In genomic region chr3:71578045-71578730, GRCh38 we compare ENCODE assay signal across 10 cellular contexts. TPM values are rescaled to one million over a fixed set of nuclear protein-coding genes. Genes with fewer than 3 reads are reported as not detected.
DNase-seq lines count a peak whose midpoint lies in the region; ATAC-seq, FAIRE-seq and TF ChIP-seq lines count a peak whose summit lies in the region.
"Had no signal": no experiment of that assay in that cellular context is flagged by ENCODE, and none has a peak within 500 bp of the region (broad histone marks: within the 10 kb centered on the region; RNA-seq: fewer than 3 reads in every experiment).

No MANE protein-coding gene starts in this region.

- no peak for TF ChIP-seq CTCF in left ventricle myocardium inferior (IDR thresholded peaks at IDR 0.05; ENCODE audit: borderline replicate concordance)
- TF ChIP-seq CTCF in heart right ventricle (IDR thresholded peaks at IDR 0.05): no peak
- no peak for TF ChIP-seq CTCF in upper lobe of left lung (IDR thresholded peaks at IDR 0.05)
- TF ChIP-seq CTCF in tibial artery (IDR thresholded peaks at IDR 0.05): no peak

- peaks cover 4% of the 10 kb centered on the region for H3K27me3 Mint-ChIP-seq in activated naive CD8-positive, alpha-beta T cell treated with anti-CD3 and anti-CD28 coated beads for 36 hours

- no peak for FAIRE-seq in frontal cortex (lab: Jason Lieb, UNC)

- H3K36me3 ChIP-seq in left ventricle myocardium inferior (no peaks in the 10 kb centered on the region), heart right ventricle (peaks cover 0 to 10% (median 0%) of the 10 kb centered on the region in 9 donors), upper lobe of left lung (peaks cover 0 to 4% (median 0%) of the 10 kb centered on the region in 4 donors), tibial artery (no peaks in the 10 kb centered on the region)
- H3K36me3 ChIP-seq: BLaER1 had no signal

- H3K27me3 ChIP-seq in left ventricle myocardium inferior (ENCODE audit: low read depth) (no peaks in the 10 kb centered on the region), heart right ventricle (no peaks in the 10 kb centered on the region), upper lobe of left lung (no peaks in the 10 kb centered on the region), tibial artery (no peaks in the 10 kb centered on the region)

- H3K9me3 ChIP-seq in left ventricle myocardium inferior (replicated peaks): no peaks in the 10 kb centered on the region
- H3K9me3 ChIP-seq in heart right ventricle: no peaks in the 10 kb centered on the region
- no peaks in the 10 kb centered on the region for H3K9me3 ChIP-seq in upper lobe of left lung
- H3K9me3 ChIP-seq in tibial artery: no peaks in the 10 kb centered on the region
- H3K9me3 ChIP-seq: BLaER1 had no signal

- H3K36me3 Mint-ChIP-seq in activated naive CD8-positive, alpha-beta T cell treated with anti-CD3 and anti-CD28 coated beads for 36 hours: peaks cover 42% of the 10 kb centered on the region

- no peak for TF ChIP-seq EP300 in upper lobe of left lung (IDR thresholded peaks at IDR 0.05)

- H3K9me3 Mint-ChIP-seq in activated naive CD8-positive, alpha-beta T cell treated with anti-CD3 and anti-CD28 coated beads for 36 hours: no peaks in the 10 kb centered on the region

- peaks cover 38% of the 10 kb centered on the region for H3K4me1 Mint-ChIP-seq in activated naive CD8-positive, alpha-beta T cell treated with anti-CD3 and anti-CD28 coated beads for 36 hours

- intact Hi-C loops in left ventricle myocardium inferior (cut with micrococcal nuclease) (no loop called here), heart right ventricle (cut with DNase I) (no loop called here), tibial artery (cut with DNase I; ENCODE audit: low total_unique reads) (no loop called here)

- ATAC-seq in heart right ventricle (no peak), upper lobe of left lung (ENCODE audit: low FRiP score in 2 of 2) (no peak), GM18868 (IDR thresholded peaks at IDR 0.05; ENCODE audit: unreplicated experiment) (no peak)

- no peak for TF ChIP-seq POLR2A in upper lobe of left lung (IDR thresholded peaks at IDR 0.05)

- H3K4me3 ChIP-seq in left ventricle myocardium inferior: peak overlapping the region; percentile 88
- peak overlapping the region in 3 of 10 donors; percentile 0 to 80 (median 65) for H3K4me3 ChIP-seq in heart right ventricle
- peak overlapping the region in 1 of 4 donors; percentile 86 for H3K4me3 ChIP-seq in upper lobe of left lung
- no peak overlapping the region for H3K4me3 ChIP-seq in tibial artery
- H3K4me3 ChIP-seq: BLaER1 had no signal

- H3K4me1 ChIP-seq in left ventricle myocardium inferior (peaks cover 70% of the 10 kb centered on the region), heart right ventricle (peaks cover 0 to 56% (median 31%) of the 10 kb centered on the region in 9 donors), upper lobe of left lung (peaks cover 26 to 37% (median 30%) of the 10 kb centered on the region in 4 donors), tibial artery (peaks cover 0 to 34% (median 14%) of the 10 kb centered on the region in 4 donors)

- no peak for DNase-seq in left ventricle myocardium inferior
- no peak for DNase-seq in heart right ventricle
- DNase-seq in activated naive CD8-positive, alpha-beta T cell treated with anti-CD3 and anti-CD28 coated beads for 36 hours: no peak
- DNase-seq in left kidney (ENCODE audit: low read depth, low spot score): peak; percentile 72
- DNase-seq in upper lobe of left lung: no peak
- no peak for DNase-seq in tibial artery
- DNase-seq in frontal cortex (ENCODE audit: low spot score in 2 of 2): no peak
- DNase-seq: effector memory CD4-positive, alpha-beta T cell had no signal

- no peak overlapping the region for H3K27ac Mint-ChIP-seq in activated naive CD8-positive, alpha-beta T cell treated with anti-CD3 and anti-CD28 coated beads for 36 hours

- peak overlapping the region; percentile 22 for H3K4me3 Mint-ChIP-seq in activated naive CD8-positive, alpha-beta T cell treated with anti-CD3 and anti-CD28 coated beads for 36 hours

- 51 to 71% methylated on average over 6 of the region's 6 CpGs for WGBS in heart right ventricle, 2 donors
- WGBS in upper lobe of left lung, 2 donors: 35 to 40% methylated on average over 6 of the region's 6 CpGs

- H3K27ac ChIP-seq in left ventricle myocardium inferior (replicated peaks) (peak overlapping the region; percentile 99), heart right ventricle (peak overlapping the region in 5 of 10 donors; percentile 11 to 99 (median 98)), upper lobe of left lung (peak overlapping the region in 3 of 4 donors; percentile 34 to 99 (median 88)), tibial artery (peak overlapping the region in 1 of 2 donors; percentile 93)
- H3K27ac ChIP-seq: BLaER1 had no signal

RNA-seq across cellular contexts. Expression of gene FOXP1, which starts 5.3 kb away (rescaled TPM):
- 41.2 TPM for total RNA-seq in left ventricle myocardium inferior
- total RNA-seq in heart right ventricle: 10 to 100 TPM; 36.1 to 56.0 (median 46.1) TPM
- polyA plus RNA-seq in heart right ventricle: 10 to 100 TPM in 1 of 2 donors, 1 to 10 TPM in 1; 4.8 to 26.0 TPM
- 100 to 1,000 TPM; 203 to 205 TPM for total RNA-seq in activated naive CD8-positive, alpha-beta T cell treated with anti-CD3 and anti-CD28 coated beads for 36 hours
- 100 to 1,000 TPM; 103 to 248 (median 134) TPM for total RNA-seq in upper lobe of left lung
- total RNA-seq in frontal cortex: 118 TPM
